ENCODE assay signal across 21 cellular contexts in genomic region chr13:111131048-111131447, GRCh38. TPM values are rescaled to one million over a fixed set of nuclear protein-coding genes. Genes with fewer than 3 reads are reported as not detected.
DNase-seq lines count a peak whose midpoint lies in the region; ATAC-seq and TF ChIP-seq lines count a peak whose summit lies in the region.
"Had no signal": no experiment of that assay in that cellular context is flagged by ENCODE, and none has a peak within 500 bp of the region (broad histone marks: within the 10 kb centered on the region; RNA-seq: fewer than 3 reads in every experiment).

No MANE protein-coding gene starts in this region.

- H3K9me2 ChIP-seq in neural cell (ENCODE audit: insufficient read depth, low read length), result no peaks in the 10 kb centered on the region

- H3K4me2 ChIP-seq in neural cell (ENCODE audit: low read length), result no peak overlapping the region
- H3K4me2 ChIP-seq: BLaER1 had no signal

- no peak overlapping the region for H3K9ac ChIP-seq in neural cell (ENCODE audit: low read length)
- H3K9ac ChIP-seq: BLaER1 had no signal

- POLR2A ChIA-PET in Caco-2 (lab: Charles Lee), result no interaction called here

- no peaks in the 10 kb centered on the region for H3K4me1 Mint-ChIP-seq in natural killer cell treated with Interleukin-12 subunit alpha and Interleukin-12 subunit beta and Interleukin-15 and Interleukin-18, amount 100 ng/mL, for 72 hours (ENCODE audit: low read depth in 2 of 2)
- no peaks in the 10 kb centered on the region for H3K4me1 Mint-ChIP-seq in natural killer cell
- H3K4me1 Mint-ChIP-seq in stimulated activated memory B cell treated with anti-CD40 and anti-IgM and Interleukin-4, amounts not matched to agents 10 μg/mL and 1 μg/mL and 100 μg/mL, for 72 hours, result peaks cover 26% of the 10 kb centered on the region
- no peaks in the 10 kb centered on the region for H3K4me1 Mint-ChIP-seq in Caco-2 (ENCODE audit: low read depth, unreplicated experiment)
- H3K4me1 Mint-ChIP-seq: CD4-positive, CD25-positive, alpha-beta regulatory T cell had no signal

- intact Hi-C loops in natural killer cell (cut with micrococcal nuclease) (no loop called here), Caco-2 (cut with micrococcal nuclease; ENCODE audit: unreplicated experiment) (no loop called here), esophagus squamous epithelium (cut with DNase I) (no loop called here)

- H4K20me1 ChIP-seq in neural cell (ENCODE audit: insufficient read depth), result peaks cover 8% of the 10 kb centered on the region
- H4K20me1 ChIP-seq: BLaER1 had no signal

- H3K4me3 Mint-ChIP-seq in natural killer cell treated with Interleukin-12 subunit alpha and Interleukin-12 subunit beta and Interleukin-15 and Interleukin-18, amount 100 ng/mL, for 72 hours, result no peak overlapping the region
- H3K4me3 Mint-ChIP-seq in natural killer cell (no peak overlapping the region), Caco-2 (ENCODE audit: unreplicated experiment) (no peak overlapping the region)
- no peak overlapping the region for H3K4me3 Mint-ChIP-seq in stimulated activated memory B cell treated with anti-CD40 and anti-IgM and Interleukin-4, amounts not matched to agents 10 μg/mL and 1 μg/mL and 100 μg/mL, for 72 hours
- H3K4me3 Mint-ChIP-seq: B cell; CD4-positive, CD25-positive, alpha-beta regulatory T cell; CD8-positive, alpha-beta T cell; HFFc6 had no signal

- no peak overlapping the region for H3K27ac ChIP-seq in neural cell (ENCODE audit: low read length)
- H3K27ac ChIP-seq in esophagus squamous epithelium, result no peak overlapping the region
- H3K27ac ChIP-seq: 22Rv1, BLaER1, C4-2B had no signal

- no peaks in the 10 kb centered on the region for H3K9me3 ChIP-seq in neural cell (ENCODE audit: low read length)
- no peaks in the 10 kb centered on the region for H3K9me3 ChIP-seq in Caco-2
- no peaks in the 10 kb centered on the region for H3K9me3 ChIP-seq in esophagus squamous epithelium
- H3K9me3 ChIP-seq: BLaER1, HAP-1 had no signal

- H3K27ac Mint-ChIP-seq in natural killer cell treated with Interleukin-12 subunit alpha and Interleukin-12 subunit beta and Interleukin-15 and Interleukin-18, amount 100 ng/mL, for 72 hours, result no peak overlapping the region
- H3K27ac Mint-ChIP-seq in natural killer cell (no peak overlapping the region), Caco-2 (ENCODE audit: unreplicated experiment) (no peak overlapping the region)
- H3K27ac Mint-ChIP-seq in stimulated activated memory B cell treated with anti-CD40 and anti-IgM and Interleukin-4, amounts not matched to agents 10 μg/mL and 1 μg/mL and 100 μg/mL, for 72 hours, result peak overlapping the region; percentile 21
- H3K27ac Mint-ChIP-seq: B cell; CD8-positive, alpha-beta T cell; HFFc6 had no signal

- H3K9me3 Mint-ChIP-seq in natural killer cell treated with Interleukin-12 subunit alpha and Interleukin-12 subunit beta and Interleukin-15 and Interleukin-18, amount 100 ng/mL, for 72 hours, result no peaks in the 10 kb centered on the region
- H3K9me3 Mint-ChIP-seq in natural killer cell (no peaks in the 10 kb centered on the region), Caco-2 (ENCODE audit: unreplicated experiment) (no peaks in the 10 kb centered on the region)
- H3K9me3 Mint-ChIP-seq in stimulated activated memory B cell treated with anti-CD40 and anti-IgM and Interleukin-4, amounts not matched to agents 10 μg/mL and 1 μg/mL and 100 μg/mL, for 72 hours, result no peaks in the 10 kb centered on the region
- H3K9me3 Mint-ChIP-seq: CD8-positive, alpha-beta T cell; HFFc6 had no signal

- peaks cover 30 to 37% of the 10 kb centered on the region in 2 donors for H3K27me3 Mint-ChIP-seq in natural killer cell treated with Interleukin-12 subunit alpha and Interleukin-12 subunit beta and Interleukin-15 and Interleukin-18, amount 100 ng/mL, for 72 hours
- H3K27me3 Mint-ChIP-seq in natural killer cell (ENCODE audit: low read depth in 2 of 2) (peaks cover 18 to 33% of the 10 kb centered on the region in 2 donors), Caco-2 (ENCODE audit: insufficient read depth, unreplicated experiment) (peaks cover 19% of the 10 kb centered on the region)
- H3K27me3 Mint-ChIP-seq in stimulated activated memory B cell treated with anti-CD40 and anti-IgM and Interleukin-4, amounts not matched to agents 10 μg/mL and 1 μg/mL and 100 μg/mL, for 72 hours, result no peaks in the 10 kb centered on the region
- H3K27me3 Mint-ChIP-seq: B cell had no signal

- TF ChIP-seq POLR2A in esophagus squamous epithelium (IDR thresholded peaks at IDR 0.05), result no peak

- CTCF ChIA-PET in Caco-2 (lab: Charles Lee), result no interaction called here

- peak; percentile 27 to 36 for ATAC-seq in natural killer cell treated with Interleukin-12 subunit alpha and Interleukin-12 subunit beta and Interleukin-15 and Interleukin-18, amount 100 ng/mL, for 72 hours
- no peak for ATAC-seq in natural killer cell
- no peak for ATAC-seq in stimulated activated memory B cell treated with anti-CD40 and anti-IgM and Interleukin-4, amounts not matched to agents 10 μg/mL and 1 μg/mL and 100 μg/mL, for 72 hours
- ATAC-seq: CD8-positive, alpha-beta T cell had no signal

- 75 to 82% methylated on average over 10 of the region's 10 CpGs for WGBS in esophagus squamous epithelium, 2 donors

- H3K79me2 ChIP-seq in neural cell (replicated peaks; ENCODE audit: insufficient read depth, low read length), result peaks cover 35% of the 10 kb centered on the region

- no peak for TF ChIP-seq CTCF in natural killer cell (IDR thresholded peaks at IDR 0.05)
- no peak for TF ChIP-seq CTCF in neural cell (IDR thresholded peaks at IDR 0.05; ENCODE audit: poor library complexity, severe bottlenecking)
- no peak for TF ChIP-seq CTCF in Caco-2 (IDR thresholded peaks at IDR 0.05; ENCODE audit: insufficient read depth in 1 of 2, low read depth in 1 of 2, low read length in 1 of 2, severe bottlenecking in 1 of 2, unreplicated experiment in 1 of 2)
- no peak for TF ChIP-seq CTCF in esophagus squamous epithelium (IDR thresholded peaks at IDR 0.05)

- no peaks in the 10 kb centered on the region for H3K36me3 ChIP-seq in neural cell (ENCODE audit: insufficient read depth, low read length)
- H3K36me3 ChIP-seq in Caco-2 (ENCODE audit: control insufficient read depth, insufficient read depth, low read length), result no peaks in the 10 kb centered on the region
- H3K36me3 ChIP-seq in esophagus squamous epithelium, result no peaks in the 10 kb centered on the region
- H3K36me3 ChIP-seq: BLaER1, HAP-1 had no signal

- BruUV-seq in Caco-2 (replicated peaks; lab: Mats Ljungman, UMichigan), result no TSS peak

- H3K36me3 Mint-ChIP-seq in natural killer cell treated with Interleukin-12 subunit alpha and Interleukin-12 subunit beta and Interleukin-15 and Interleukin-18, amount 100 ng/mL, for 72 hours, result no peaks in the 10 kb centered on the region
- no peaks in the 10 kb centered on the region for H3K36me3 Mint-ChIP-seq in natural killer cell
- H3K36me3 Mint-ChIP-seq in stimulated activated memory B cell treated with anti-CD40 and anti-IgM and Interleukin-4, amounts not matched to agents 10 μg/mL and 1 μg/mL and 100 μg/mL, for 72 hours, result no peaks in the 10 kb centered on the region
- no peaks in the 10 kb centered on the region for H3K36me3 Mint-ChIP-seq in Caco-2 (ENCODE audit: insufficient read depth, unreplicated experiment)
- H3K36me3 Mint-ChIP-seq: CD4-positive, CD25-positive, alpha-beta regulatory T cell; CD8-positive, alpha-beta T cell had no signal

- no peak for TF ChIP-seq EP300 in neural cell (conservative IDR thresholded peaks at IDR 0.05; ENCODE audit: poor library complexity, severe bottlenecking)

- H3K27me3 ChIP-seq in neural cell (ENCODE audit: insufficient read depth, low read depth, low read length) (no peaks in the 10 kb centered on the region), Caco-2 (replicated peaks; ENCODE audit: control insufficient read depth, insufficient read depth, low read length) (no peaks in the 10 kb centered on the region), esophagus squamous epithelium (peaks cover 0 to 3% (median 0%) of the 10 kb centered on the region in 4 donors)
- H3K27me3 ChIP-seq: BLaER1 had no signal

- no peaks in the 10 kb centered on the region for H3F3A ChIP-seq in neural cell (ENCODE audit: insufficient read depth, low read length, poor library complexity, severe bottlenecking)

- TF ChIP-seq RAD21 in neural cell (conservative IDR thresholded peaks at IDR 0.05), result no peak

- peak overlapping the region; percentile 21 for H3K4me3 ChIP-seq in neural cell (ENCODE audit: low read length)
- no peak overlapping the region for H3K4me3 ChIP-seq in Caco-2 (ENCODE audit: low read depth, low read length)
- no peak overlapping the region for H3K4me3 ChIP-seq in esophagus squamous epithelium
- H3K4me3 ChIP-seq: BLaER1, GM12878, HAP-1 had no signal

- no peak for DNase-seq in natural killer cell treated with Interleukin-12 subunit alpha and Interleukin-12 subunit beta and Interleukin-15 and Interleukin-18, amount 100 ng/mL, for 72 hours (ENCODE audit: low spot score)
- DNase-seq in natural killer cell (no peak), NCI-H2107 treated with DMSO at 0.1 percent for 48 hours (lab: John Stamatoyannopoulos, UW; ENCODE audit: unreplicated experiment) (no peak), Caco-2 (no peak), esophagus squamous epithelium (lab: John Stamatoyannopoulos, UW) (no peak)
- DNase-seq: CD4-positive, CD25-positive, alpha-beta regulatory T cell; CD8-positive, alpha-beta T cell; DMS 273 treated with DMSO at 0.1 percent for 48 hours; DMS79; EL; GDM1; GOT3; HFFc6 had no signal

- no peak overlapping the region for H2AFZ ChIP-seq in neural cell (ENCODE audit: low read depth, low read length)

- peaks cover 4% of the 10 kb centered on the region; the same call in 1 of the 2 replicates for H3K4me1 ChIP-seq in Caco-2
- H3K4me1 ChIP-seq in esophagus squamous epithelium, result no peaks in the 10 kb centered on the region
- H3K4me1 ChIP-seq: BLaER1, HAP-1 had no signal

TF ChIP-seq in neural cell, 6 proteins besides CTCF, POLR2A, EP300 and RAD21 (continues in another document):
- TF ChIP-seq EZH2 (IDR thresholded peaks at IDR 0.05; ENCODE audit: borderline replicate concordance, insufficient read depth, low read length, poor library complexity, severe bottlenecking) (no peak), MXI1 (conservative IDR thresholded peaks at IDR 0.05; ENCODE audit: poor library complexity, severe bottlenecking) (no peak)

RNA-seq across cellular contexts. Expression of gene ARHGEF7, which starts 15.9 kb away (rescaled TPM):
- total RNA-seq in natural killer cell treated with Interleukin-12 subunit alpha and Interleukin-12 subunit beta and Interleukin-15 and Interleukin-18, amount 100 ng/mL, for 72 hours, result 10 to 100 TPM; 70.3 to 73.2 TPM
- total RNA-seq in natural killer cell (100 to 1,000 TPM in 2 of 3 donors, 10 to 100 TPM in 1; 99.9 to 135 (median 105) TPM), Caco-2 (2022) (60.5 and 65.7 TPM in 2 replicates), esophagus squamous epithelium (10 to 100 TPM; 11.5 to 57.2 (median 36.5) TPM)
- 155 and 164 TPM in 2 replicates for polyA plus RNA-seq in neural cell
- 250 and 290 TPM in 2 replicates for polyA minus RNA-seq in neural cell

Comparison
In these comparisons a context has a peak if more than half of its experiments do, and no peak if none do; other contexts are left out.
1. ATAC-seq: peak in natural killer cell treated with Interleukin-12 subunit alpha and Interleukin-12 subunit beta and Interleukin-15 and Interleukin-18, amount 100 ng/mL, for 72 hours (2 of 2); none in natural killer cell (0 of 3) and stimulated activated memory B cell treated with anti-CD40 and anti-IgM and Interleukin-4, amounts not matched to agents 10 μg/mL and 1 μg/mL and 100 μg/mL, for 72 hours (single experiment).